Comparison of ENCODE assay signal across 8 cellular contexts in the genomic region with DNA sequence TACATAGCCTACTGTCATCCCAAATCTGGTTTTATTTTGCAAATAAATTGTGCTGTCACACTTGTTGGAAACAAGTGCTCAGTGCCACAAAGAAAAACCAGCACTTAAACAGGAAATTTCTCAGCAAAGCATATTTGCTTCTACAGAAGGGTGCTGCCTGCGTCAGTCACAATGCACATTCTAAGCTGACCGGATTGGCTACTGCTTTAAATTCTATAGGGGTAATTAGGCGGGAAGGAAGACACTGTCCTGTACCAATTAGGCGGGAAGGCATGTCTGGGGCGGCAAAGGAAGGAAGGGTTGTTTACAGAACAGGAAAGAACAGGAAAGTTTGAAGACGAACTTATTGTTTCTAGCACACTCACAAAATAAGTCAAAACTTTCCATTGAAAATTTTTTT. TPM values are rescaled to one million over a fixed set of nuclear protein-coding genes. Genes with fewer than 3 reads are reported as not detected.
DNase-seq lines count a peak whose midpoint lies in the region; ATAC-seq and TF ChIP-seq lines count a peak whose summit lies in the region.

No MANE protein-coding gene starts in this region.

- no peak overlapping the region for H3K9ac ChIP-seq in muscle layer of colon (ENCODE audit: low read length)

- H3K27me3 Mint-ChIP-seq in brain (no peaks in the 10 kb centered on the region), progenitor cell of endocrine pancreas (no peaks in the 10 kb centered on the region)

- H3K4me1 ChIP-seq in muscle layer of colon (ENCODE audit: insufficient read depth, low read length) = no peaks in the 10 kb centered on the region

- DNase-seq in BJ (ENCODE audit: low read depth) = no peak
- DNase-seq in RPMI7951 (ENCODE audit: low read depth) = peak; percentile 62
- DNase-seq in DMS114 treated with DMSO at 0.1 percent for 48 hours (lab: John Stamatoyannopoulos, UW; ENCODE audit: unreplicated experiment) = no peak
- no peak for DNase-seq in progenitor cell of endocrine pancreas (ENCODE audit: low spot score, unreplicated experiment)
- no peak for DNase-seq in H4 (ENCODE audit: low spot score)

- H3K4me1 Mint-ChIP-seq in brain (peaks cover 16% of the 10 kb centered on the region), progenitor cell of endocrine pancreas (ENCODE audit: low read depth) (peaks cover 15% of the 10 kb centered on the region)

- H3K36me3 ChIP-seq in BJ (ENCODE audit: control insufficient read depth, insufficient read depth, low read length) = peaks cover 11% of the 10 kb centered on the region
- H3K36me3 ChIP-seq in muscle layer of colon (ENCODE audit: insufficient read depth, low read length) = peaks cover 12% of the 10 kb centered on the region

- H3K36me3 Mint-ChIP-seq in brain = peaks cover 3% of the 10 kb centered on the region
- H3K36me3 Mint-ChIP-seq in progenitor cell of endocrine pancreas (ENCODE audit: insufficient read depth) = no peaks in the 10 kb centered on the region

- POLR2A ChIA-PET in BJ (lab: Charles Lee) = no interaction called here

- ATAC-seq in GM19467 (IDR thresholded peaks at IDR 0.05; ENCODE audit: unreplicated experiment) = peak; percentile 27

- H3K4me3 ChIP-seq in BJ (ENCODE audit: low read depth, low read length) (peak overlapping the region; percentile 48), muscle layer of colon (ENCODE audit: low read depth in 1 of 2, low read length in 2 of 2) (peak overlapping the region; percentile 18 to 24)

- no peak for TF ChIP-seq CTCF in BJ (IDR thresholded peaks at IDR 0.05; ENCODE audit: insufficient read depth, low read depth, low read length)
- no peak for TF ChIP-seq CTCF in brain (conservative IDR thresholded peaks at IDR 0.05)
- TF ChIP-seq CTCF in progenitor cell of endocrine pancreas (IDR thresholded peaks at IDR 0.05; ENCODE audit: unreplicated experiment) = no peak

- no peaks in the 10 kb centered on the region for H3K27me3 ChIP-seq in BJ (ENCODE audit: control insufficient read depth, insufficient read depth, low read length)
- H3K27me3 ChIP-seq in muscle layer of colon (ENCODE audit: control insufficient read depth in 1 of 2, insufficient read depth in 2 of 2, low read length in 2 of 2) = no peaks in the 10 kb centered on the region

- H3K9me3 ChIP-seq in muscle layer of colon (ENCODE audit: low read length) = no peaks in the 10 kb centered on the region

- H3K27ac Mint-ChIP-seq in brain (peak overlapping the region in 3 of 5 experiments; percentile 10 to 52 (median 10)), progenitor cell of endocrine pancreas (no peak overlapping the region)

- H3K4me3 Mint-ChIP-seq in brain (peak overlapping the region in 4 of 5 experiments; percentile 28 to 88 (median 60)), progenitor cell of endocrine pancreas (ENCODE audit: low read depth) (no peak overlapping the region)

- H3K27ac ChIP-seq in muscle layer of colon (ENCODE audit: low read depth, low read length) = peak overlapping the region; percentile 39

- H3K9me3 Mint-ChIP-seq in brain = no peaks in the 10 kb centered on the region
- H3K9me3 Mint-ChIP-seq in progenitor cell of endocrine pancreas (ENCODE audit: low read depth) = peaks cover 5% of the 10 kb centered on the region

- CTCF ChIA-PET in BJ (lab: Yijun Ruan, JAX) = interaction anchor here (0.7 kb wide), 1 partner anchor 995 kb away, joined by 3 read pairs; no protein-coding TSS in a partner anchor

RNA-seq across cellular contexts. Expression of a gene that starts 2.8 kb away (rescaled TPM):
- polyA plus RNA-seq in BJ (2011; rRNA removed) = 81.8 and 129 TPM in 2 replicates
- 44.4 and 48.9 TPM in 2 replicates for polyA minus RNA-seq in BJ (2011; rRNA and poly(A)+ RNA removed)
- total RNA-seq in RPMI7951 (2014; rRNA removed; shearing (Covaris generic)) = 40.9 and 55.9 TPM in 2 replicates
- polyA plus RNA-seq in brain (ENCODE audit: insufficient read depth, low read depth, low replicate concordance) = 6.5 TPM
- total RNA-seq in progenitor cell of endocrine pancreas = 8.9 and 9.5 TPM in 2 replicates
- total RNA-seq in H4 (2014; rRNA removed; shearing (Covaris generic)) = 31.8 and 54.0 TPM in 2 replicates
